ENCODE assay signal across 10 cellular contexts in the genomic region with DNA sequence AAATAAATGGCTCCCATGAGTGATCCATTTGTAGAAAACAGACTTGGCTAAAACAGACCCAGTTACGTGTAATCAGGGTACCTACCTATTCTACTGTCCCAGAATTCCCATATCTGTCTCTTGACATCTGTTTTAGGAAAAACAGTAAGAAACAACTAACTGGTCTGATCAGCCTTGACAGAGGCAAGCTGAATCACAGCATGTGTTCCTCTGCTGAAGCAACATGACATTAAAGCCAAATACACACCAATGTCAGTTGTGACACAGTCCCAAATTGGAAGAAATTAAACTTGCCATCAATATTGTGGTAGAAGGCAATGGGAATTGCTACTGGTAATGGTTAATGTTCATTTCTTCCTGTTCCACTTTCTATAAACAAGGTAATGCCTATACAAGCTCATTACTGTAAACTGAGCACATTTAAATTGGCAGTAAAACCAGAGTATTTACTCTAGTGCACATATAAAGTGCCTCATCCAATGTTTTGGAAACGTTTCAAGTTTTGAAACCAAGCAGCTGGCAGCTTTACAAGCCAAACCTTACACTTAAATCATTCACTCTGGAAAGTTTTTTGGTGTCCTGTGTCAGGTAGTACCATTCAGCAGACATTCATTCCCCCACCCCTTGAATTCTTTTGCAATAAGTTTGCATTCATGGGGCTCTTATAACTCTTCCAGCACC. TPM values are rescaled to one million over a fixed set of nuclear protein-coding genes. Genes with fewer than 3 reads are reported as not detected.
DNase-seq lines count a peak whose midpoint lies in the region; ATAC-seq and TF ChIP-seq lines count a peak whose summit lies in the region.
"Had no signal": no experiment of that assay in that cellular context is flagged by ENCODE, and none has a peak within 500 bp of the region (broad histone marks: within the 10 kb centered on the region; RNA-seq: fewer than 3 reads in every experiment).

No MANE protein-coding gene starts in this region.

- no peak for TF ChIP-seq EP300 in SK-N-SH (IDR thresholded peaks at IDR 0.05; ENCODE audit: borderline replicate concordance in 1 of 2, low read depth in 1 of 2, low read length in 1 of 2)

- H2AFZ ChIP-seq in SK-N-SH (ENCODE audit: low read depth) (no peak overlapping the region), PC-3 (ENCODE audit: low read length) (no peak overlapping the region; the same call in 1 of the 2 replicates), OCI-LY7 (ENCODE audit: low read length) (no peak overlapping the region)

- H3K4me2 ChIP-seq in SK-N-SH (no peak overlapping the region), PC-3 (ENCODE audit: low read length) (peak overlapping the region; percentile 68), OCI-LY7 (ENCODE audit: low read length) (no peak overlapping the region)

- TF ChIP-seq CTCF in SK-N-SH (IDR thresholded peaks at IDR 0.05): no peak
- no peak for TF ChIP-seq CTCF in PC-3 (conservative IDR thresholded peaks at IDR 0.05; ENCODE audit: low read depth, low read length)
- TF ChIP-seq CTCF in fibroblast of villous mesenchyme (IDR thresholded peaks at IDR 0.05; ENCODE audit: insufficient read depth, low read depth, low read length): no peak
- TF ChIP-seq CTCF in thyroid gland (IDR thresholded peaks at IDR 0.05): no peak
- no peak for TF ChIP-seq CTCF in OCI-LY7 (conservative IDR thresholded peaks at IDR 0.05; ENCODE audit: low read length)

- no peaks in the 10 kb centered on the region for H3K4me1 ChIP-seq in SK-N-SH (ENCODE audit: control insufficient read depth in 1 of 2, insufficient read depth in 2 of 2, low read depth in 1 of 2, low read length in 1 of 2)
- peaks cover 47% of the 10 kb centered on the region for H3K4me1 ChIP-seq in PC-3 (ENCODE audit: insufficient read depth, low read length)
- H3K4me1 ChIP-seq in thyroid gland: peaks cover 0 to 7% of the 10 kb centered on the region in 2 donors
- H3K4me1 ChIP-seq in OCI-LY7 (ENCODE audit: insufficient read depth, low read length, poor library complexity, severe bottlenecking): no peaks in the 10 kb centered on the region

- CTCF ChIA-PET in SK-N-SH (lab: Yijun Ruan, JAX): interaction anchor here (2.6 to 3.1 kb wide), 2 partner anchors 28 to 32 kb away, joined by 11 to 12 read pairs; no protein-coding TSS in a partner anchor
- CTCF ChIA-PET in PC-3 (lab: Charles Lee): interaction anchor here (0.6 to 1.0 kb wide), 3 partner anchors 28 to 288 kb away, joined by 4 to 5 read pairs (median 4); no protein-coding TSS in a partner anchor
- CTCF ChIA-PET in OCI-LY7 (lab: Charles Lee; ENCODE audit: unreplicated experiment): no interaction called here

- H3K9ac ChIP-seq in SK-N-SH: no peak overlapping the region
- no peak overlapping the region for H3K9ac ChIP-seq in PC-3 (ENCODE audit: low read length)

- H3K9me3 ChIP-seq in SK-N-SH (no peaks in the 10 kb centered on the region), PC-3 (ENCODE audit: low read length) (no peaks in the 10 kb centered on the region), thyroid gland (no peaks in the 10 kb centered on the region), OCI-LY7 (ENCODE audit: low read length) (no peaks in the 10 kb centered on the region)

- no peak for ATAC-seq in SK-N-SH treated with all-trans-retinoic acid at 6 μM for 48 hours
- ATAC-seq in PC-3: peak; percentile 72
- no peak for ATAC-seq in HG02973 (IDR thresholded peaks at IDR 0.05; ENCODE audit: unreplicated experiment)
- ATAC-seq: activated naive CD4-positive, alpha-beta T cell treated with anti-CD3 and anti-CD28 coated beads, Interleukin-2, amount 50 U/mL, for 72 hours had no signal

- POLR2A ChIA-PET in SK-N-SH (lab: Yijun Ruan, JAX): no interaction called here
- POLR2A ChIA-PET in PC-3 (lab: Charles Lee; ENCODE audit: unreplicated experiment): interaction anchor here (0.7 kb wide), 1 partner anchor 32 kb away, joined by 3 read pairs; no protein-coding TSS in a partner anchor
- POLR2A ChIA-PET in OCI-LY7 (lab: Charles Lee): no interaction called here

- H4K20me1 ChIP-seq in SK-N-SH (ENCODE audit: insufficient read depth): no peaks in the 10 kb centered on the region
- no peaks in the 10 kb centered on the region for H4K20me1 ChIP-seq in PC-3 (ENCODE audit: low read length)
- no peaks in the 10 kb centered on the region for H4K20me1 ChIP-seq in OCI-LY7 (ENCODE audit: insufficient read depth, low read length)

- H3K27ac ChIP-seq in SK-N-SH (ENCODE audit: low read depth in 2 of 2, low read length in 1 of 2) (no peak overlapping the region), PC-3 (ENCODE audit: low read length) (peak overlapping the region; percentile 80), thyroid gland (no peak overlapping the region), OCI-LY7 (ENCODE audit: low read depth, low read length, poor library complexity, severe bottlenecking) (no peak overlapping the region)

- H3K27me3 ChIP-seq in SK-N-SH (ENCODE audit: insufficient read depth): no peaks in the 10 kb centered on the region
- H3K27me3 ChIP-seq in PC-3 (ENCODE audit: low read length): no peaks in the 10 kb centered on the region
- H3K27me3 ChIP-seq in thyroid gland: no peaks in the 10 kb centered on the region

- H3K4me3 ChIP-seq in SK-N-SH (ENCODE audit: low read depth in 2 of 2, low read length in 1 of 2): no peak overlapping the region
- H3K4me3 ChIP-seq in PC-3 (ENCODE audit: low read length): no peak overlapping the region; the same call in 1 of the 2 replicates
- H3K4me3 ChIP-seq in fibroblast of villous mesenchyme (ENCODE audit: low read depth, low read length): no peak overlapping the region
- no peak overlapping the region for H3K4me3 ChIP-seq in thyroid gland (replicated peaks in 1 of 3)
- no peak overlapping the region for H3K4me3 ChIP-seq in OCI-LY7 (ENCODE audit: low read depth, low read length, poor library complexity, severe bottlenecking)

- H3K9me2 ChIP-seq in SK-N-SH (no peaks in the 10 kb centered on the region), PC-3 (replicated peaks; ENCODE audit: low read length) (no peaks in the 10 kb centered on the region), OCI-LY7 (ENCODE audit: insufficient read depth, low read length) (no peaks in the 10 kb centered on the region)

- no peak for TF ChIP-seq POLR2A in thyroid gland (IDR thresholded peaks at IDR 0.05)

- no peak for TF ChIP-seq RAD21 in SK-N-SH (IDR thresholded peaks at IDR 0.05; ENCODE audit: low read length)

- intact Hi-C loops in PC-3 (cut with micrococcal nuclease): loop anchor here (2.0 kb wide), 3 partner anchors 18 to 66 kb away; no protein-coding TSS in a partner anchor
- intact Hi-C loops in thyroid gland (cut with DNase I): no loop called here
- intact Hi-C loops in OCI-LY7 (cut with micrococcal nuclease; ENCODE audit: unreplicated experiment): no loop called here

- DNase-seq in SK-N-SH (no peak), PC-3 (peak; percentile 96), fibroblast of villous mesenchyme (ENCODE audit: low read depth) (peak; percentile 63), thyroid gland (peak; percentile 27 to 37), RKO (ENCODE audit: low spot score) (no peak), OCI-LY7 (ENCODE audit: low spot score) (no peak)
- DNase-seq: nucleus accumbens had no signal

- 39% methylated on average over 2 of the region's 2 CpGs for WGBS in SK-N-SH (ENCODE audit: low lambda C conversion rate)
- WGBS in thyroid gland, 2 donors: 44 to 49% methylated on average over 2 of the region's 2 CpGs

- H3K79me2 ChIP-seq in SK-N-SH (ENCODE audit: insufficient read depth) (no peaks in the 10 kb centered on the region), PC-3 (ENCODE audit: low read length) (no peaks in the 10 kb centered on the region), OCI-LY7 (ENCODE audit: insufficient read depth, low read depth, low read length) (no peaks in the 10 kb centered on the region)

- BruUV-seq in PC-3 (replicated peaks; lab: Mats Ljungman, UMichigan) (no TSS peak), OCI-LY7 (replicated peaks; lab: Mats Ljungman, UMichigan) (no TSS peak)

- no peaks in the 10 kb centered on the region for H3K36me3 ChIP-seq in SK-N-SH (replicated peaks in 1 of 2; ENCODE audit: control insufficient read depth in 1 of 2, insufficient read depth in 2 of 2, low read length in 1 of 2)
- no peaks in the 10 kb centered on the region for H3K36me3 ChIP-seq in PC-3 (ENCODE audit: low read depth, low read length)
- H3K36me3 ChIP-seq in thyroid gland: no peaks in the 10 kb centered on the region
- H3K36me3 ChIP-seq in OCI-LY7 (ENCODE audit: insufficient read depth, low read length): no peaks in the 10 kb centered on the region

- no peaks in the 10 kb centered on the region for H3F3A ChIP-seq in SK-N-SH (replicated peaks; ENCODE audit: insufficient read depth)
- H3F3A ChIP-seq in PC-3 (ENCODE audit: low read length, unreplicated experiment): peaks cover 14% of the 10 kb centered on the region

TF ChIP-seq in SK-N-SH treated with all-trans-retinoic acid at 6 μM for 48 hours, 23 proteins besides CTCF, POLR2A, EP300 and RAD21:
- no peak for TF ChIP-seq PPARA (CRISPR knock-in tag; IDR thresholded peaks at IDR 0.05; ENCODE audit: borderline replicate concordance)
- TF ChIP-seq ISL1 (CRISPR knock-in tag; IDR thresholded peaks at IDR 0.05): peak; percentile 48

TF ChIP-seq in SK-N-SH, 30 proteins besides CTCF, POLR2A, EP300 and RAD21:
- TF ChIP-seq, protein P1, sequence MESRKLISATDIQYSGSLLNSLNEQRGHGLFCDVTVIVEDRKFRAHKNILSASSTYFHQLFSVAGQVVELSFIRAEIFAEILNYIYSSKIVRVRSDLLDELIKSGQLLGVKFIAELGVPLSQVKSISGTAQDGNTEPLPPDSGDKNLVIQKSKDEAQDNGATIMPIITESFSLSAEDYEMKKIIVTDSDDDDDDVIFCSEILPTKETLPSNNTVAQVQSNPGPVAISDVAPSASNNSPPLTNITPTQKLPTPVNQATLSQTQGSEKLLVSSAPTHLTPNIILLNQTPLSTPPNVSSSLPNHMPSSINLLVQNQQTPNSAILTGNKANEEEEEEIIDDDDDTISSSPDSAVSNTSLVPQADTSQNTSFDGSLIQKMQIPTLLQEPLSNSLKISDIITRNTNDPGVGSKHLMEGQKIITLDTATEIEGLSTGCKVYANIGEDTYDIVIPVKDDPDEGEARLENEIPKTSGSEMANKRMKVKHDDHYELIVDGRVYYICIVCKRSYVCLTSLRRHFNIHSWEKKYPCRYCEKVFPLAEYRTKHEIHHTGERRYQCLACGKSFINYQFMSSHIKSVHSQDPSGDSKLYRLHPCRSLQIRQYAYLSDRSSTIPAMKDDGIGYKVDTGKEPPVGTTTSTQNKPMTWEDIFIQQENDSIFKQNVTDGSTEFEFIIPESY (IDR thresholded peaks at IDR 0.05; ENCODE audit: borderline replicate concordance, low read depth): no peak
- TF ChIP-seq MEF2A (IDR thresholded peaks at IDR 0.05; ENCODE audit: borderline replicate concordance, low read depth): no peak

RNA-seq across cellular contexts. Expression of a gene that starts 26.9 kb away (rescaled TPM):
- polyA plus RNA-seq in SK-N-SH (2012; rRNA removed): not detected in 2 replicates
- 0.07 TPM in 1 of 2 replicates, not detected in the other for polyA plus RNA-seq in SK-N-SH (2012; cell fraction: cytosol; rRNA removed)
- not detected in 2 replicates for polyA plus RNA-seq in SK-N-SH (2012; cell fraction: nucleus; rRNA removed)
- 0.22 and 2.2 TPM in 2 replicates for total RNA-seq in PC-3 (2014; rRNA removed)
- 2.9 and 8.2 TPM in 2 replicates for total RNA-seq in fibroblast of villous mesenchyme
- total RNA-seq in thyroid gland: 10 to 100 TPM in 1 of 4 donors, 1 to 10 TPM in 2, under 1 TPM in 1; 0.98 to 12.4 (median 7.3) TPM
- total RNA-seq in OCI-LY7 (2014; rRNA removed; shearing (Covaris generic)): not detected in 2 replicates
- total RNA-seq in OCI-LY7 (2022): not detected in 2 replicates
- total RNA-seq: activated naive CD4-positive, alpha-beta T cell treated with anti-CD3 and anti-CD28 coated beads, Interleukin-2, amount 50 U/mL, for 72 hours had no signal

Comparison
In these comparisons a context has a peak if more than half of its experiments do, and no peak if none do; other contexts are left out.
1. DNase-seq: peak in PC-3 (single experiment), fibroblast of villous mesenchyme (single experiment) and thyroid gland (2 of 2); none in SK-N-SH (single experiment), RKO (single experiment) and OCI-LY7 (single experiment).